In the genomic region with DNA sequence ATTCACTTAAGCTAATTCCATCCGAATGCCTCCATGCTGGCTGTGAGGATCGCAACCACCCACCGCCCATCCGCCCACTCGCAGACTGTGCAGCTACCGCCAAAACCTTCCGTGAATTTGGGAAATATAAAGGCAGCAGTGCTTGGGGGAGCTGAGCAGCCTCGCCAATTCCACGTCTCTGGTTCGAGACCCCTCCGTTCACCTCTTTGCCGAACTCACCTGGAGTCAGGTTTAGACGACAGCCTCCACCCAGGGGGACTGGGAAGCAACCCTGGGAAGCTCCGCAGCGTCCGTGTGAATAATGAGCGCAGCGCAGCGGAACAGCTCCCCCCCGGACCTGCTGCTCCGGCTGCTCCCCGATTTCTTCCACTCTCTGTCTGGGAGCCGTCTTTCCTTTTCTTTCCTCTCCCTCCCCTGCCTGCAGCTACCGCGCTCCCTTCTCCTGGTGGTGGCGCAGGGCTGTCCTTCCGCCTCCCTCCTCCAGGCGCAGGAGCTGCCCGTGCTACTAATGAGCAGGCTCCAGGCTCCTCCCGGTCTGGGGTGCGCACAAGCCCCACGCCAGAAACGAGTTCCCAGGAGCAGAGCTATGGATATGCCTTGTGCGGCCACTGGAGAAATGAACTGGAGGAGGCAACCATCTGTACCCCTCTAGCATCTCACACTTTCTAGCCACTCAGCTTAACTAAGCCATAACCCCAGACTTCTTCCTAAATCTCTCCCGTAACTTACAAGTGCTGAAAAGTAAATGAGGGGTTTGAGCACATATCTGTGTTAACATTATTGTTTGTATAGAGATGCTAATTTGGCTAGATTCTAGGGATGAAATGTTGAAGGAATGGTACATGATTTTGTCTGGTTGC, we compare ENCODE assay signal across 18 cellular contexts.
DNase-seq lines count a peak whose midpoint lies in the region; ATAC-seq and TF ChIP-seq lines count a peak whose summit lies in the region.
"Had no signal": no experiment of that assay in that cellular context is flagged by ENCODE, and none has a peak within 500 bp of the region (broad histone marks: within the 10 kb centered on the region; RNA-seq: fewer than 3 reads in every experiment).

No MANE protein-coding gene starts in this region.

- peak overlapping the region; percentile 44 for H3K23ac ChIP-seq in neuronal stem cell (ENCODE audit: low read depth, low read length, poor library complexity)

- H3K4me3 ChIP-seq in GM23338 (peak overlapping the region; percentile 43), adipocyte (ENCODE audit: low read length) (peak overlapping the region; percentile 41), neuronal stem cell (ENCODE audit: low read length in 2 of 2) (peak overlapping the region in 1 of 2 donors; percentile 54), MM.1S (ENCODE audit: low read length) (no peak overlapping the region)
- H3K4me3 ChIP-seq: left ventricle myocardium inferior had no signal

- H3K14ac ChIP-seq in neuronal stem cell (ENCODE audit: low read length): no peak overlapping the region

- H3K36me3 Mint-ChIP-seq in GM23338 (ENCODE audit: low read depth): peaks cover 8% of the 10 kb centered on the region; the same call in 2 of the 3 replicates
- H3K36me3 Mint-ChIP-seq: activated naive CD4-positive, alpha-beta T cell treated with anti-CD3 and anti-CD28 coated beads, Interleukin-2, amount 50 U/mL, for 24 hours; T-cell had no signal

- H3K27me3 ChIP-seq in GM23338 (ENCODE audit: insufficient read depth) (peaks cover 18% of the 10 kb centered on the region), adipocyte (replicated peaks; ENCODE audit: control insufficient read depth, insufficient read depth, low read length) (peaks cover 10% of the 10 kb centered on the region), neuronal stem cell (ENCODE audit: control insufficient read depth in 3 of 3, insufficient read depth in 3 of 3, low read depth in 1 of 3, low read length in 3 of 3) (peaks cover 0 to 4% (median 0%) of the 10 kb centered on the region in 3 experiments), MM.1S (replicated peaks; ENCODE audit: insufficient read depth, low read length) (no peaks in the 10 kb centered on the region)

- no CpG with 5 or more reads among the region's 35 CpGs for WGBS in neuronal stem cell (ENCODE audit: extremely low coverage in 2 of 2, insufficient read length in 2 of 2, insufficient replicate concordance in 1 of 2), 2 donors

- no peak overlapping the region for H2BK12ac ChIP-seq in neuronal stem cell (ENCODE audit: low read length)

- H3K4me2 ChIP-seq in GM23338: peak overlapping the region; percentile 65
- no peak overlapping the region for H3K4me2 ChIP-seq in neuronal stem cell (ENCODE audit: insufficient read depth, low read length, poor library complexity, severe bottlenecking)
- H3K4me2 ChIP-seq in MM.1S (ENCODE audit: low read depth, low read length): no peak overlapping the region

- peak overlapping the region; percentile 14; the same call in 1 of the 3 replicates for H3K4me3 Mint-ChIP-seq in GM23338
- H3K4me3 Mint-ChIP-seq: activated CD8-positive, alpha-beta T cell treated with anti-CD3 and anti-CD28 coated beads for 36 hours; activated naive CD4-positive, alpha-beta T cell treated with anti-CD3 and anti-CD28 coated beads, Interleukin-2, amount 50 U/mL, for 24 hours; activated T-cell treated with anti-CD3 and anti-CD28 coated beads, Interleukin-2, amount 50 U/mL, for 4 hours; T-cell had no signal

- no peak overlapping the region for H3K4ac ChIP-seq in neuronal stem cell (ENCODE audit: low read length)

- peaks cover 3% of the 10 kb centered on the region for H3K9me3 ChIP-seq in adipocyte (ENCODE audit: control insufficient read depth, low read length)
- H3K9me3 ChIP-seq in neuronal stem cell (replicated peaks in 1 of 2; ENCODE audit: control insufficient read depth in 2 of 2, insufficient read depth in 1 of 2, low read depth in 1 of 2, low read length in 2 of 2): peaks cover 0 to 3% of the 10 kb centered on the region in 2 donors
- no peaks in the 10 kb centered on the region for H3K9me3 ChIP-seq in MM.1S (replicated peaks; ENCODE audit: insufficient read depth, low read length)
- H3K9me3 ChIP-seq: left ventricle myocardium inferior had no signal

- H3F3A ChIP-seq in GM23338 (replicated peaks; ENCODE audit: low read depth) (no peaks in the 10 kb centered on the region), MM.1S (ENCODE audit: insufficient read depth, low read length) (no peaks in the 10 kb centered on the region)

- no peak overlapping the region for H3K18ac ChIP-seq in neuronal stem cell (ENCODE audit: low read length)

- no peak overlapping the region for H2BK15ac ChIP-seq in neuronal stem cell (ENCODE audit: low read length)

- no peak overlapping the region for H4K8ac ChIP-seq in neuronal stem cell (ENCODE audit: low read depth, low read length)

- H3K9me2 ChIP-seq in GM23338 (ENCODE audit: insufficient read depth) (no peaks in the 10 kb centered on the region), MM.1S (replicated peaks; ENCODE audit: insufficient read depth, low read length) (no peaks in the 10 kb centered on the region)

- no peak overlapping the region for H2BK120ac ChIP-seq in neuronal stem cell (ENCODE audit: low read depth, low read length)

- H3K79me2 ChIP-seq in GM23338 (replicated peaks; ENCODE audit: insufficient read depth) (no peaks in the 10 kb centered on the region), MM.1S (ENCODE audit: low read length) (no peaks in the 10 kb centered on the region)

- ATAC-seq in GM23338 (peak; percentile 94), GM21515 (IDR thresholded peaks at IDR 0.05; ENCODE audit: unreplicated experiment) (no peak)
- ATAC-seq: activated CD8-positive, alpha-beta T cell treated with anti-CD3 and anti-CD28 coated beads for 36 hours; activated T-cell treated with anti-CD3 and anti-CD28 coated beads, Interleukin-2, amount 50 U/mL, for 4 hours; T-cell had no signal

- H2AFZ ChIP-seq in GM23338: peak overlapping the region; percentile 38; the same call in 1 of the 2 replicates
- no peak overlapping the region for H2AFZ ChIP-seq in neuronal stem cell (ENCODE audit: low read length)
- H2AFZ ChIP-seq in MM.1S (ENCODE audit: low read length): no peak overlapping the region

- H3K79me1 ChIP-seq in neuronal stem cell (ENCODE audit: low read depth, low read length): no peaks in the 10 kb centered on the region

- H2AK5ac ChIP-seq in neuronal stem cell (ENCODE audit: low read depth, low read length): no peak overlapping the region

- H3K36me3 ChIP-seq in GM23338 (ENCODE audit: insufficient read depth) (no peaks in the 10 kb centered on the region), adipocyte (ENCODE audit: control insufficient read depth, insufficient read depth, low read length, severe bottlenecking) (no peaks in the 10 kb centered on the region), neuronal stem cell (replicated peaks in 1 of 2; ENCODE audit: control insufficient read depth in 2 of 2, insufficient read depth in 2 of 2, low read length in 2 of 2) (no peaks in the 10 kb centered on the region), MM.1S (replicated peaks; ENCODE audit: insufficient read depth, low read length) (no peaks in the 10 kb centered on the region)
- H3K36me3 ChIP-seq: left ventricle myocardium inferior had no signal

- H3K27me3 Mint-ChIP-seq in GM23338 (ENCODE audit: insufficient read depth, low read depth, poor library complexity): peaks cover 2% of the 10 kb centered on the region

- no peak overlapping the region for H3K27ac ChIP-seq in C4-2B
- no peak overlapping the region for H3K27ac ChIP-seq in GM23338 (ENCODE audit: low read depth)
- no peak overlapping the region for H3K27ac ChIP-seq in neuronal stem cell (replicated peaks; ENCODE audit: low read length)
- no peak overlapping the region for H3K27ac ChIP-seq in MM.1S (ENCODE audit: low read length)
- H3K27ac ChIP-seq: left ventricle myocardium inferior, RWPE1, VCaP had no signal

- no peaks in the 10 kb centered on the region for H3K4me1 ChIP-seq in GM23338 (ENCODE audit: insufficient read depth)
- H3K4me1 ChIP-seq in adipocyte (ENCODE audit: control insufficient read depth, insufficient read depth, low read length): peaks cover 4% of the 10 kb centered on the region
- H3K4me1 ChIP-seq in neuronal stem cell (ENCODE audit: control insufficient read depth in 2 of 2, insufficient read depth in 1 of 2, low read depth in 1 of 2, low read length in 2 of 2): no peaks in the 10 kb centered on the region
- H3K4me1 ChIP-seq in MM.1S (ENCODE audit: low read length): no peaks in the 10 kb centered on the region
- H3K4me1 ChIP-seq: left ventricle myocardium inferior had no signal

- H3K9ac ChIP-seq in adipocyte (ENCODE audit: low read length): no peak overlapping the region
- H3K9ac ChIP-seq in neuronal stem cell (ENCODE audit: low read depth, low read length, poor library complexity): no peak overlapping the region
- no peak overlapping the region for H3K9ac ChIP-seq in MM.1S (ENCODE audit: low read length)

- H3K27ac Mint-ChIP-seq in GM23338: no peak overlapping the region
- H3K27ac Mint-ChIP-seq: activated CD8-positive, alpha-beta T cell treated with anti-CD3 and anti-CD28 coated beads for 36 hours; activated naive CD4-positive, alpha-beta T cell treated with anti-CD3 and anti-CD28 coated beads, Interleukin-2, amount 50 U/mL, for 24 hours; T-cell had no signal

- H4K20me1 ChIP-seq in GM23338 (replicated peaks; ENCODE audit: insufficient read depth): no peaks in the 10 kb centered on the region
- no peaks in the 10 kb centered on the region for H4K20me1 ChIP-seq in MM.1S (ENCODE audit: insufficient read depth, low read length)

- H4K91ac ChIP-seq in neuronal stem cell (ENCODE audit: low read depth, low read length, poor library complexity): no peak overlapping the region

- DNase-seq in GM23338 (ENCODE audit: low spot score) (peak; percentile 59), adipocyte (ENCODE audit: low read depth) (no peak), neuronal stem cell (ENCODE audit: low spot score) (no peak), MM.1S (no peak), medulla oblongata (ENCODE audit: extremely low spot score) (no peak)
- DNase-seq: activated CD8-positive, alpha-beta T cell treated with anti-CD3 and anti-CD28 coated beads for 36 hours; activated T-cell treated with anti-CD3 and anti-CD28 coated beads, Interleukin-2, amount 50 U/mL, for 4 hours; AML-193; GDM1; left ventricle myocardium inferior; nucleus accumbens; stimulated activated CD4-positive, alpha-beta T cell treated with anti-CD3 and anti-CD28 coated beads, Interleukin-1b, Interleukin-23, amount 100 ng/mL, for 48 hours; T-cell had no signal

- H3K9me3 Mint-ChIP-seq in GM23338: peaks cover 83% of the 10 kb centered on the region

- peak; percentile 28 for TF ChIP-seq CTCF in C4-2B (conservative IDR thresholded peaks at IDR 0.05)
- 0 out of 4 replicates have a peak, but pooled peaks of 1 of the 2 experiments have one; percentile 12 for TF ChIP-seq CTCF in GM23338 (conservative IDR thresholded peaks at IDR 0.05; ENCODE audit: low read depth in 2 of 2)
- no peak for TF ChIP-seq CTCF in MM.1S (IDR thresholded peaks at IDR 0.05; ENCODE audit: low read length)

- no peak overlapping the region for H2BK5ac ChIP-seq in neuronal stem cell (ENCODE audit: low read length)

- H3K4me1 Mint-ChIP-seq in GM23338: no peaks in the 10 kb centered on the region
- H3K4me1 Mint-ChIP-seq: activated naive CD4-positive, alpha-beta T cell treated with anti-CD3 and anti-CD28 coated beads, Interleukin-2, amount 50 U/mL, for 24 hours had no signal

TF ChIP-seq in GM23338, 12 proteins besides CTCF, POLR2A, EP300 and RAD21:
- TF ChIP-seq JUNB (IDR thresholded peaks at IDR 0.05; ENCODE audit: unreplicated experiment) (no peak), EZH2phosphoT487 (IDR thresholded peaks at IDR 0.05; ENCODE audit: unreplicated experiment) (no peak)
